8 cellular contexts compared by ENCODE assay signal in the genomic region with DNA sequence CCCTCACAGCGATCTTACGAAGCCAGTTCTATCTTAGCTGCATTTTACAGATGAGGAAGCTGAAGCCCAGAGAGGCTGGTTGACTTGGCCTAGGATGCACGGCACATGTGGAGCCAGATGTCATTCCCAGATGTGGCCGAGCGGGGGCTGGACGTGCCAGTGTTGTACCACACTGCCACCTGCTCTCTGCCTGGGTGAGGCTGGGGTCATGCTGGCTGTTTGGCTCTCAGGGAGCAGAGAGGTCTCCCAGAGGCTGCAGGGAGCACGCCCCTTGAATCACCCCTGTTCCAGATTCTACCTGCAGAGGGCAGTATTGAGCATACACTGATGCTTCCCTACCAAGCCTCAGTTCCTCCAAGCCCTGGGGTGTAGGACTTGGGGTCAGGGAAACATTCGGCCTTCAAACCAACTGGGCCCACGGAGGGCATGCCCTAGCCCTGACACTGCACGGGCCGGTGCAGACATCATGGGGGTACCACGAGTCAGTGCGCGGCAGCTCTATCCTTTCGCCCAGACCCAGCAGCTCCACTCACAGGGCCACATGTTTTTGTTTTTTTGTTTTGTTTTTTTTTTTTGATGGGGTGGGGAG. TPM values are rescaled to one million over a fixed set of nuclear protein-coding genes. Genes with fewer than 3 reads are reported as not detected.
DNase-seq lines count a peak whose midpoint lies in the region; ATAC-seq and TF ChIP-seq lines count a peak whose summit lies in the region.

No MANE protein-coding gene starts in this region.

- no peak for TF ChIP-seq POLR2A in NB4 (IDR thresholded peaks at IDR 0.05; ENCODE audit: extremely low read depth, insufficient read length)

- DNase-seq in DMS 273 (lab: John Stamatoyannopoulos, UW; ENCODE audit: unreplicated experiment) (peak; percentile 88), DMS 273 treated with DMSO at 0.1 percent for 48 hours (lab: John Stamatoyannopoulos, UW) (no peak), NB4 (ENCODE audit: low read depth) (peak; percentile 83), cerebellum (ENCODE audit: low spot score) (peak; percentile 38)
- DNase-seq in activated CD4-positive, alpha-beta T cell treated with anti-CD3 and anti-CD28 coated beads for 1 hour, result peak; percentile 39
- DNase-seq in stimulated activated CD8-positive, alpha-beta memory T cell treated with anti-CD3 and anti-CD28 coated beads, Interleukin-15, amount 100 ng/mL, for 24 hours (ENCODE audit: low read depth), result peak; percentile 26

- no peak for ATAC-seq in GM21576 (IDR thresholded peaks at IDR 0.05; ENCODE audit: unreplicated experiment)

- no peak overlapping the region for H3K9ac ChIP-seq in liver (ENCODE audit: low read depth in 1 of 2, low read length in 2 of 2)

- peaks cover 6 to 14% (median 9%) of the 10 kb centered on the region in 4 donors for H3K4me1 ChIP-seq in liver (ENCODE audit: control insufficient read depth in 4 of 4, insufficient read depth in 4 of 4, low read length in 3 of 4)

- 71% methylated on average over 15 of the region's 15 CpGs for WGBS in liver

- H3K9me3 ChIP-seq in liver (ENCODE audit: control insufficient read depth in 4 of 4, low read length in 3 of 4), result no peaks in the 10 kb centered on the region

- H3K4me3 ChIP-seq in NB4 (ENCODE audit: low read depth, low read length) (no peak overlapping the region), liver (ENCODE audit: low read depth in 1 of 3, low read length in 3 of 3) (no peak overlapping the region)

- no peak overlapping the region for H3K27ac ChIP-seq in liver (ENCODE audit: low read depth in 1 of 2, low read length in 2 of 2)

- no peaks in the 10 kb centered on the region for H3K27me3 ChIP-seq in liver (ENCODE audit: control insufficient read depth in 4 of 4, insufficient read depth in 4 of 4, low read length in 3 of 4)

- TF ChIP-seq RAD21 in liver (IDR thresholded peaks at IDR 0.05), result peak; percentile 75 to 92

- no peaks in the 10 kb centered on the region for H3K36me3 ChIP-seq in liver (ENCODE audit: control insufficient read depth in 4 of 4, insufficient read depth in 3 of 4, low read depth in 1 of 4, low read length in 3 of 4)

- TF ChIP-seq CTCF in NB4 (IDR thresholded peaks at IDR 0.05; ENCODE audit: low read depth, low read length) (peak; percentile 97), liver (IDR thresholded peaks at IDR 0.05; ENCODE audit: low read depth, low read length, missing input control) (peak; percentile 73)

TF ChIP-seq in liver, 16 proteins besides CTCF, POLR2A, EP300 and RAD21:
- TF ChIP-seq EGR1 (IDR thresholded peaks at IDR 0.05; ENCODE audit: low read depth in 2 of 2), result no peak
- TF ChIP-seq RXRA (IDR thresholded peaks at IDR 0.05), result peak in 1 of 2 donors; percentile 13

RNA-seq across cellular contexts. Expression of a gene that starts 3.8 kb away (rescaled TPM):
- total RNA-seq in cerebellum, result 20.7 TPM
- 1 to 10 TPM; 2.0 to 3.3 TPM for total RNA-seq in liver
- polyA plus RNA-seq in liver, result 1 to 10 TPM; 3.3 to 7.4 TPM
